ENCODE assay signal across 10 cellular contexts in genomic region chr7:142445019-142445686, GRCh38.
DNase-seq lines count a peak whose midpoint lies in the region; ATAC-seq and TF ChIP-seq lines count a peak whose summit lies in the region.
"Had no signal": no experiment of that assay in that cellular context is flagged by ENCODE, and none has a peak within 500 bp of the region (broad histone marks: within the 10 kb centered on the region; RNA-seq: fewer than 3 reads in every experiment).

No MANE protein-coding gene starts in this region.

- H3K4me1 ChIP-seq in cardiac muscle cell (ENCODE audit: low read depth) = no peaks in the 10 kb centered on the region
- H3K4me1 ChIP-seq: body of pancreas, transverse colon had no signal

- H3K4me3 Mint-ChIP-seq in effector memory CD8-positive, alpha-beta T cell = no peak overlapping the region
- peak overlapping the region in 1 of 2 donors; percentile 8 for H3K4me3 Mint-ChIP-seq in stimulated activated naive CD8-positive, alpha-beta T cell treated with anti-CD3 and anti-CD28 coated beads, Interleukin-15, amount 100 ng/mL, for 72 hours

- H3K9me3 Mint-ChIP-seq in effector memory CD8-positive, alpha-beta T cell = no peaks in the 10 kb centered on the region
- no peaks in the 10 kb centered on the region for H3K9me3 Mint-ChIP-seq in stimulated activated naive CD8-positive, alpha-beta T cell treated with anti-CD3 and anti-CD28 coated beads, Interleukin-15, amount 100 ng/mL, for 72 hours

- no peaks in the 10 kb centered on the region for H3K36me3 Mint-ChIP-seq in effector memory CD8-positive, alpha-beta T cell (ENCODE audit: insufficient read depth)

- H3K9me3 ChIP-seq in cardiac muscle cell (ENCODE audit: low read depth) = no peaks in the 10 kb centered on the region
- H3K9me3 ChIP-seq: body of pancreas, transverse colon had no signal

- peaks cover 9 to 11% of the 10 kb centered on the region in 2 donors for H3K27me3 Mint-ChIP-seq in effector memory CD8-positive, alpha-beta T cell
- no peaks in the 10 kb centered on the region for H3K27me3 Mint-ChIP-seq in stimulated activated naive CD8-positive, alpha-beta T cell treated with anti-CD3 and anti-CD28 coated beads, Interleukin-15, amount 100 ng/mL, for 72 hours

- H3K4me3 ChIP-seq in cardiac muscle cell = no peak overlapping the region
- H3K4me3 ChIP-seq: body of pancreas, transverse colon had no signal

- intact Hi-C loops in left cardiac atrium (cut with DNase I) = no loop called here

- no peaks in the 10 kb centered on the region for H3K27me3 ChIP-seq in cardiac muscle cell
- H3K27me3 ChIP-seq: body of pancreas, transverse colon had no signal

- ATAC-seq in left cardiac atrium (no peak), HG03521 (IDR thresholded peaks at IDR 0.05; ENCODE audit: unreplicated experiment) (no peak)
- ATAC-seq in effector memory CD8-positive, alpha-beta T cell (replicated peaks) = peak; percentile 51
- ATAC-seq in stimulated activated naive CD8-positive, alpha-beta T cell treated with anti-CD3 and anti-CD28 coated beads, Interleukin-15, amount 100 ng/mL, for 72 hours = peak; percentile 70
- ATAC-seq: body of pancreas had no signal

- TF ChIP-seq CTCF in cardiac muscle cell (IDR thresholded peaks at IDR 0.05; ENCODE audit: low read depth, low read length) = peak; percentile 41

- peak overlapping the region; percentile 54 to 68 for H3K27ac Mint-ChIP-seq in effector memory CD8-positive, alpha-beta T cell
- H3K27ac Mint-ChIP-seq in stimulated activated naive CD8-positive, alpha-beta T cell treated with anti-CD3 and anti-CD28 coated beads, Interleukin-15, amount 100 ng/mL, for 72 hours = peak overlapping the region in 1 of 2 donors; percentile 60

- peaks cover 0 to 20% of the 10 kb centered on the region in 2 donors for H3K4me1 Mint-ChIP-seq in effector memory CD8-positive, alpha-beta T cell (ENCODE audit: low read depth in 2 of 2)
- H3K4me1 Mint-ChIP-seq in stimulated activated naive CD8-positive, alpha-beta T cell treated with anti-CD3 and anti-CD28 coated beads, Interleukin-15, amount 100 ng/mL, for 72 hours = peaks cover 39% of the 10 kb centered on the region

- DNase-seq in cardiac muscle cell (ENCODE audit: low read depth in 1 of 2, low spot score in 1 of 2) (peak in 1 of 2 donors; percentile 56), left cardiac atrium (no peak), T-helper 9 cell (peak; percentile 21), inferior parietal cortex (ENCODE audit: extremely low spot score) (no peak), hippocampal formation (lab: John Stamatoyannopoulos, UW) (no peak)
- peak in 1 of 3 experiments; percentile 20 for DNase-seq in effector memory CD8-positive, alpha-beta T cell
- peak in 1 of 2 donors; percentile 41 for DNase-seq in stimulated activated naive CD8-positive, alpha-beta T cell treated with anti-CD3 and anti-CD28 coated beads, Interleukin-15, amount 100 ng/mL, for 72 hours
- DNase-seq: body of pancreas, transverse colon had no signal

- H3K27ac ChIP-seq in cardiac muscle cell = no peak overlapping the region
- H3K27ac ChIP-seq: body of pancreas, transverse colon had no signal

- no peaks in the 10 kb centered on the region for H3K36me3 ChIP-seq in cardiac muscle cell
- H3K36me3 ChIP-seq: transverse colon had no signal

Comparison
In these comparisons a context has a peak if more than half of its experiments do, and no peak if none do; other contexts are left out.
1. ATAC-seq: peak in effector memory CD8-positive, alpha-beta T cell (single experiment) and stimulated activated naive CD8-positive, alpha-beta T cell treated with anti-CD3 and anti-CD28 coated beads, Interleukin-15, amount 100 ng/mL, for 72 hours (single experiment); none in left cardiac atrium (0 of 2) and HG03521 (single experiment).